Comparison of ENCODE assay signal across 9 cellular contexts in genomic region chr7:31373337-31374289, GRCh38. TPM values are rescaled to one million over a fixed set of nuclear protein-coding genes. Genes with fewer than 3 reads are reported as not detected.
A peak's percentile ranks its signal among the peaks of the same experiment; 100 is the strongest.
DNase-seq lines count a peak whose midpoint lies in the region; ATAC-seq, FAIRE-seq and TF ChIP-seq lines count a peak whose summit lies in the region.
"Had no signal": no experiment of that assay in that cellular context is flagged by ENCODE, and none has a peak within 500 bp of the region (broad histone marks: within the 10 kb centered on the region; RNA-seq: fewer than 3 reads in every experiment).

No MANE protein-coding gene starts in this region.

- peaks cover 2% of the 10 kb centered on the region for H3K27me3 Mint-ChIP-seq in neural progenitor cell (ENCODE audit: insufficient read depth, low read depth)
- H3K27me3 Mint-ChIP-seq in immature natural killer cell (ENCODE audit: low read depth in 3 of 3): peaks cover 0 to 2% (median 1%) of the 10 kb centered on the region in 3 donors
- H3K27me3 Mint-ChIP-seq: dendritic cell treated with granulocyte-macrophage colony-stimulating factor and Interleukin-4, amounts not matched to agents 40 ng/mL and 50 ng/mL, for 4 days had no signal

- no peaks in the 10 kb centered on the region for H3K9me3 Mint-ChIP-seq in neural progenitor cell
- peaks cover 0 to 5% (median 0%) of the 10 kb centered on the region in 6 donors for H3K9me3 Mint-ChIP-seq in immature natural killer cell
- H3K9me3 Mint-ChIP-seq: dendritic cell treated with granulocyte-macrophage colony-stimulating factor and Interleukin-4, amounts not matched to agents 40 ng/mL and 50 ng/mL, for 4 days had no signal

- H3K4me1 ChIP-seq in neural progenitor cell: peaks cover 7% of the 10 kb centered on the region

- H3K4me3 ChIP-seq in epithelial cell of esophagus (ENCODE audit: low read length) (no peak overlapping the region), neural progenitor cell (no peak overlapping the region)

- H3K27ac Mint-ChIP-seq in neural progenitor cell (no peak overlapping the region), immature natural killer cell (no peak overlapping the region)
- H3K27ac Mint-ChIP-seq: dendritic cell treated with granulocyte-macrophage colony-stimulating factor and Interleukin-4, amounts not matched to agents 40 ng/mL and 50 ng/mL, for 4 days had no signal

- H3K79me2 ChIP-seq in neural progenitor cell (ENCODE audit: low read depth): no peaks in the 10 kb centered on the region

- no peak overlapping the region for H3K4me2 ChIP-seq in neural progenitor cell

- H3K4me3 Mint-ChIP-seq in neural progenitor cell (no peak overlapping the region), immature natural killer cell (no peak overlapping the region)
- H3K4me3 Mint-ChIP-seq: dendritic cell treated with granulocyte-macrophage colony-stimulating factor and Interleukin-4, amounts not matched to agents 40 ng/mL and 50 ng/mL, for 4 days had no signal

- no peak for FAIRE-seq in RCC 7860 (lab: Jason Lieb, UNC)

- H4K20me1 ChIP-seq in neural progenitor cell (ENCODE audit: low read depth): no peaks in the 10 kb centered on the region

- H3K9me3 ChIP-seq in neural progenitor cell (ENCODE audit: low read depth): no peaks in the 10 kb centered on the region

- H3K27ac ChIP-seq in neural progenitor cell: no peak overlapping the region

- H2AFZ ChIP-seq in neural progenitor cell (replicated peaks): no peak overlapping the region

- H3K9ac ChIP-seq in neural progenitor cell: no peak overlapping the region

- H3K4me1 Mint-ChIP-seq in neural progenitor cell: peaks cover 7% of the 10 kb centered on the region
- H3K4me1 Mint-ChIP-seq in immature natural killer cell: no peaks in the 10 kb centered on the region

- no peaks in the 10 kb centered on the region for H3F3A ChIP-seq in neural progenitor cell (ENCODE audit: low read depth)

- peak; percentile 87 for TF ChIP-seq CTCF in epithelial cell of esophagus (IDR thresholded peaks at IDR 0.05; ENCODE audit: insufficient read depth, low read depth, low read length, missing control alignments)
- TF ChIP-seq CTCF in neural progenitor cell (IDR thresholded peaks at IDR 0.05): peak; percentile 82

- H3K36me3 Mint-ChIP-seq in neural progenitor cell (no peaks in the 10 kb centered on the region), immature natural killer cell (no peaks in the 10 kb centered on the region)

- no peaks in the 10 kb centered on the region for H3K36me3 ChIP-seq in neural progenitor cell

- peak; percentile 3 for DNase-seq in NK-92 treated with Interleukin-12 subunit alpha and Interleukin-12 subunit beta, amount 100 ng/mL, for 24 hours (lab: John Stamatoyannopoulos, UW)
- DNase-seq in NK-92 (lab: John Stamatoyannopoulos, UW; ENCODE audit: unreplicated experiment) (no peak), HuH-7 (ENCODE audit: low spot score) (peak; percentile 57), RCC 7860 (ENCODE audit: low spot score) (peak; percentile 53), epithelial cell of esophagus (ENCODE audit: low read depth) (peak; percentile 71), neural progenitor cell (ENCODE audit: low spot score) (peak; percentile 82), immature natural killer cell (no peak)

- H3K27me3 ChIP-seq in neural progenitor cell: no peaks in the 10 kb centered on the region

- ATAC-seq in GM21619 (IDR thresholded peaks at IDR 0.05; ENCODE audit: unreplicated experiment): peak; percentile 89

RNA-seq across cellular contexts. Expression of gene NEUROD6, which starts 33.1 kb away (rescaled TPM):
- not detected in 2 replicates for total RNA-seq in neural progenitor cell (ENCODE audit: low replicate concordance)
- polyA plus RNA-seq in immature natural killer cell: not detected

Comparison
In these comparisons a context has a peak if more than half of its experiments do, and no peak if none do; other contexts are left out.
1. DNase-seq: peak in NK-92 treated with Interleukin-12 subunit alpha and Interleukin-12 subunit beta, amount 100 ng/mL, for 24 hours (single experiment), HuH-7 (single experiment), RCC 7860 (single experiment), epithelial cell of esophagus (single experiment) and neural progenitor cell (single experiment); none in NK-92 (single experiment) and immature natural killer cell (0 of 3).